ENCODE assay signal across 13 cellular contexts in the genomic region with DNA sequence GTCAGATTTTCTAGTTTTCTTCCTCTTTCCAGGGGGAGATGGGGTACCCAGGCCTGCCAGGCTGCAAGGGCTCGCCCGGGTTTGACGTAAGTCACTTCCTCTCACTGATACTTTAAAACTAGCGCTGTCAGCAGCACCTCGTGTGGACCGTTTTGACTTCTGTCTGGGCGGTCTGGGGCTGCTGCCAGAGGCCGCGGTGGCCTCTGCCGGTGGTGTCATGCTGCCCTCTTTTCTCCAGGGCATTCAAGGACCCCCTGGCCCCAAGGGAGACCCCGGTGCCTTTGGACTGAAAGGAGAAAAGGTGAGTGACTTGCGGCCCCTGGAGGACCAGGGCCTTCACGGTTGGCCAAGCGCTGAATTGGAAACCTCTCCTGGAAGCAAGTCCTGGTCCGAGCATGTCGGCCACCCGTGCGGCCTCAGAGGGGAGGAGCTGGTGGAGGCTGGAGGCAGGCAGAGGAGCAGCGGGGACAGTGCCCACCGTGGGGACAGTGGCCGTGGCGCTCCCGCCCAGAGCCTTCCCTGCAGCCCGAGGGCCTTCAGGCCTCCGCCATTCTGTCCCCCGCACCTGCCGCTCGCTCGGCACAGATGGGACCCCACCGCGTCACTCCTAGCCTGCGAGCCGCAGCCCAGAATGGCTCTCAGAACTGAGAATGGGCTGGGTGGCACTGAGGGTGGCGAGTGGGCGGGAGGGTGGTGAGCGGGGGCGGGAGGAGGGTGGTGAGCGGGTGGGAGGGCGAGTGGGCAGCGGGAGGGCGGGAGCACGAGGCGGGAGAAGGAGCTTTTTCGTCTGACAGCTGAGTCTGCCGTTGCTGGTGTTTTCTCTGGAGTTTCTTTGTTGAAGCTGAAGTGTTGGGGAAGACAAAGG. TPM values are rescaled to one million over a fixed set of nuclear protein-coding genes. Genes with fewer than 3 reads are reported as not detected.
DNase-seq lines count a peak whose midpoint lies in the region; ATAC-seq and TF ChIP-seq lines count a peak whose summit lies in the region.
"Had no signal": no experiment of that assay in that cellular context is flagged by ENCODE, and none has a peak within 500 bp of the region (broad histone marks: within the 10 kb centered on the region; RNA-seq: fewer than 3 reads in every experiment).

No MANE protein-coding gene starts in this region.

- no peak overlapping the region for H3K4me3 ChIP-seq in left ventricle myocardium inferior
- H3K4me3 ChIP-seq: hepatocyte had no signal

- H3K9me3 ChIP-seq in T-helper 17 cell (ENCODE audit: control insufficient read depth, low read length, poor library complexity, severe bottlenecking), result no peaks in the 10 kb centered on the region
- H3K9me3 ChIP-seq in left ventricle myocardium inferior (replicated peaks), result no peaks in the 10 kb centered on the region

- peaks cover 41% of the 10 kb centered on the region for H3K4me1 ChIP-seq in left ventricle myocardium inferior

- H3K4me3 Mint-ChIP-seq in T-helper 17 cell, result no peak overlapping the region
- H3K4me3 Mint-ChIP-seq in activated CD4-positive, alpha-beta memory T cell treated with anti-CD3 and anti-CD28 coated beads for 36 hours, result no peak overlapping the region

- ATAC-seq in T-helper 17 cell (no peak), sciatic nerve (no peak)
- ATAC-seq: PC-3 had no signal

- no peaks in the 10 kb centered on the region for H3K27me3 Mint-ChIP-seq in T-helper 17 cell
- no peaks in the 10 kb centered on the region for H3K27me3 Mint-ChIP-seq in activated CD4-positive, alpha-beta memory T cell treated with anti-CD3 and anti-CD28 coated beads for 36 hours

- POLR2A ChIA-PET in activated CD4-positive, alpha-beta memory T cell treated with anti-CD3 and anti-CD28 coated beads for 36 hours (lab: Charles Lee), result no interaction called here

- no peaks in the 10 kb centered on the region for H3K36me3 Mint-ChIP-seq in T-helper 17 cell (ENCODE audit: low read depth)
- H3K36me3 Mint-ChIP-seq in activated CD4-positive, alpha-beta memory T cell treated with anti-CD3 and anti-CD28 coated beads for 36 hours, result no peaks in the 10 kb centered on the region

- TF ChIP-seq CTCF in left ventricle myocardium inferior (IDR thresholded peaks at IDR 0.05; ENCODE audit: borderline replicate concordance), result no peak

- CTCF ChIA-PET in activated CD4-positive, alpha-beta memory T cell treated with anti-CD3 and anti-CD28 coated beads for 36 hours (lab: Charles Lee), result no interaction called here

- DNase-seq in Daoy (ENCODE audit: low read depth) (peak; percentile 4), T-helper 17 cell (peak; percentile 2 to 10 (median 3)), left ventricle myocardium inferior (peak; percentile 18), sciatic nerve (ENCODE audit: low spot score) (peak; percentile 55), EL (no peak), NCI-H1048 (lab: John Stamatoyannopoulos, UW) (no peak)
- DNase-seq in activated CD4-positive, alpha-beta memory T cell treated with anti-CD3 and anti-CD28 coated beads for 36 hours, result no peak
- DNase-seq: midbrain, NCI-H2227 treated with DMSO at 0.1 percent for 48 hours, PC-3, retina, T-helper 2 cell had no signal

- no peaks in the 10 kb centered on the region for H3K9me3 Mint-ChIP-seq in activated CD4-positive, alpha-beta memory T cell treated with anti-CD3 and anti-CD28 coated beads for 36 hours

- no peak overlapping the region for H3K27ac Mint-ChIP-seq in T-helper 17 cell
- no peak overlapping the region for H3K27ac Mint-ChIP-seq in activated CD4-positive, alpha-beta memory T cell treated with anti-CD3 and anti-CD28 coated beads for 36 hours

- no peaks in the 10 kb centered on the region for H3K4me1 Mint-ChIP-seq in T-helper 17 cell
- no peaks in the 10 kb centered on the region for H3K4me1 Mint-ChIP-seq in activated CD4-positive, alpha-beta memory T cell treated with anti-CD3 and anti-CD28 coated beads for 36 hours (ENCODE audit: low read depth)

- intact Hi-C loops in left ventricle myocardium inferior (cut with micrococcal nuclease) (no loop called here), sciatic nerve (cut with DNase I) (loop anchor here (10.0 kb wide), 1 partner anchor 54 kb away; no protein-coding TSS in a partner anchor)
- intact Hi-C loops in activated CD4-positive, alpha-beta memory T cell treated with anti-CD3 and anti-CD28 coated beads for 36 hours (cut with micrococcal nuclease), result no loop called here

- H3K27me3 ChIP-seq in left ventricle myocardium inferior (ENCODE audit: low read depth), result no peaks in the 10 kb centered on the region
- H3K27me3 ChIP-seq: hepatocyte had no signal

- H3K27ac ChIP-seq in left ventricle myocardium inferior (replicated peaks), result peak overlapping the region; percentile 67
- H3K27ac ChIP-seq: hepatocyte had no signal

- H3K36me3 ChIP-seq in left ventricle myocardium inferior, result peaks cover 86% of the 10 kb centered on the region

RNA-seq across cellular contexts. Expression of gene COL6A1, which starts 9.4 kb away (rescaled TPM):
- total RNA-seq in Daoy (2014; rRNA removed; shearing (Covaris generic)), result 444 and 536 TPM in 2 replicates
- total RNA-seq in T-helper 17 cell (1 to 10 TPM; 3.2 to 4.6 TPM), left ventricle myocardium inferior (154 TPM), sciatic nerve (247 TPM)
- under 1 TPM; 0.39 to 0.40 TPM for total RNA-seq in activated CD4-positive, alpha-beta memory T cell treated with anti-CD3 and anti-CD28 coated beads for 36 hours

Comparison
In these comparisons a context has a peak if more than half of its experiments do, and no peak if none do; other contexts are left out.
1. DNase-seq: peak in Daoy (single experiment), T-helper 17 cell (3 of 3), left ventricle myocardium inferior (single experiment) and sciatic nerve (single experiment); none in activated CD4-positive, alpha-beta memory T cell treated with anti-CD3 and anti-CD28 coated beads for 36 hours (single experiment), EL (single experiment) and NCI-H1048 (single experiment).
2. RNA of gene COL6A1, which starts 9.4 kb away (total RNA-seq): 444 to 536 TPM in Daoy, 247 TPM in sciatic nerve (single experiment) and 154 TPM in left ventricle myocardium inferior (single experiment); 3.2 to 4.6 TPM in T-helper 17 cell and 0.39 to 0.40 TPM in activated CD4-positive, alpha-beta memory T cell treated with anti-CD3 and anti-CD28 coated beads for 36 hours; every median in the first group is over 10 times any median in the second.